Comparison of ENCODE assay signal across 30 cellular contexts in the genomic region with DNA sequence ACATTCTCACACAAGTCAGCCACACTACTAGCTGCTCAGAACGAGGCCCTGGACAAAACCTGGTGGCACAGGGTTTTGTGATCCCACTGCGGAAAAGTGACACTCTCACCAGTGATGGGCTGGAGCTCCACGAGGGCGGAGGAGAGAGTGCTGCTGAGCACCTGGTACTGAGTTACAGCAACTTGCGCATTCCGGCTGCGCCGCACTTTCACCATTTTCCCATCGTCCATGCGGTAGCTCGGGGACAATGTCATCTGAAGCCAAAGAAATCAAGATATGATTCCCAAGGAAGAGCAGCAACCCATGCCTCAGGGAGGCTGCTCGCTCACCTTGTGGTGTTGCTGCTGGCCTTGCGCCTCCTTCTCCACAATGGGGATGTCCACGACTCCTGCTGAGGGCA.
"Had no signal": no experiment of that assay in that cellular context is flagged by ENCODE, and none has a peak within 500 bp of the region (broad histone marks: within the 10 kb centered on the region; RNA-seq: fewer than 3 reads in every experiment).

No MANE protein-coding gene starts in this region.

- H3K4me1 ChIP-seq: prostate gland, thyroid gland had no signal

- H3K27ac Mint-ChIP-seq: naive thymus-derived CD8-positive, alpha-beta T cell; natural killer cell treated with Interleukin-12 subunit alpha and Interleukin-12 subunit beta and Interleukin-15 and Interleukin-18, amount 100 ng/mL, for 72 hours; nephron progenitor cell; stimulated activated memory B cell treated with anti-CD40 and anti-IgM and Interleukin-4, amounts not matched to agents 10 μg/mL and 1 μg/mL and 100 μg/mL, for 72 hours had no signal

- ATAC-seq: naive thymus-derived CD8-positive, alpha-beta T cell; natural killer cell treated with Interleukin-12 subunit alpha and Interleukin-12 subunit beta and Interleukin-15 and Interleukin-18, amount 100 ng/mL, for 72 hours; pancreas; right cardiac atrium; right lobe of liver; stimulated activated memory B cell treated with anti-CD40 and anti-IgM and Interleukin-4, amounts not matched to agents 10 μg/mL and 1 μg/mL and 100 μg/mL, for 72 hours; stimulated activated naive CD8-positive, alpha-beta T cell treated with anti-CD3 and anti-CD28 coated beads, Interleukin-15, Interleukin-2, amounts not matched to agents 100 U/mL and 50 U/mL, for 24 hours had no signal

- H3K4me3 Mint-ChIP-seq: naive B cell; naive thymus-derived CD8-positive, alpha-beta T cell; natural killer cell treated with Interleukin-12 subunit alpha and Interleukin-12 subunit beta and Interleukin-15 and Interleukin-18, amount 100 ng/mL, for 72 hours; nephron progenitor cell; neural crest cell; stimulated activated memory B cell treated with anti-CD40 and anti-IgM and Interleukin-4, amounts not matched to agents 10 μg/mL and 1 μg/mL and 100 μg/mL, for 72 hours had no signal

- DNase-seq: naive B cell; naive thymus-derived CD8-positive, alpha-beta T cell; nephron progenitor cell; occipital lobe; right cardiac atrium; right lobe of liver; sigmoid colon; spleen; stimulated activated CD4-positive, alpha-beta T cell treated with anti-CD3 and anti-CD28 coated beads, Interleukin-12 subunit alpha, Interleukin-12 subunit beta, amount 100 ng/mL, for 4 hours; stimulated activated CD4-positive, alpha-beta T cell treated with anti-CD3 and anti-CD28 coated beads, Interleukin-1b, Interleukin-23, amount 100 ng/mL, for 48 hours; stimulated activated CD4-positive, alpha-beta T cell treated with anti-CD3 and anti-CD28 coated beads, Interleukin-4, amount 100 ng/mL, for 1 hour; stimulated activated CD4-positive, alpha-beta T cell treated with anti-CD3 and anti-CD28 coated beads, Interleukin-4, amount 100 ng/mL, for 4 hours; stimulated activated CD8-positive, alpha-beta memory T cell treated with anti-CD3 and anti-CD28 coated beads, Interleukin-4, amount 100 ng/mL, for 48 hours; stimulated activated naive CD4-positive, alpha-beta T cell; stimulated activated naive CD8-positive, alpha-beta T cell treated with anti-CD3 and anti-CD28 coated beads, Interleukin-15, Interleukin-2, amounts not matched to agents 100 U/mL and 50 U/mL, for 24 hours; stomach; thyroid gland; trophoblast cell; upper lobe of left lung had no signal

- FAIRE-seq: pancreas, urothelium cell line had no signal

- H3K9me3 ChIP-seq: pancreas, prostate gland, right lobe of liver, sigmoid colon, spleen, stomach, thoracic aorta, thyroid gland, tibial nerve, upper lobe of left lung, vagina had no signal

- H3K9me3 Mint-ChIP-seq: naive B cell; naive thymus-derived CD8-positive, alpha-beta T cell; natural killer cell treated with Interleukin-12 subunit alpha and Interleukin-12 subunit beta and Interleukin-15 and Interleukin-18, amount 100 ng/mL, for 72 hours; nephron progenitor cell; neural crest cell; stimulated activated memory B cell treated with anti-CD40 and anti-IgM and Interleukin-4, amounts not matched to agents 10 μg/mL and 1 μg/mL and 100 μg/mL, for 72 hours had no signal

- H3K27me3 Mint-ChIP-seq: naive B cell; naive thymus-derived CD8-positive, alpha-beta T cell; natural killer cell treated with Interleukin-12 subunit alpha and Interleukin-12 subunit beta and Interleukin-15 and Interleukin-18, amount 100 ng/mL, for 72 hours; stimulated activated memory B cell treated with anti-CD40 and anti-IgM and Interleukin-4, amounts not matched to agents 10 μg/mL and 1 μg/mL and 100 μg/mL, for 72 hours had no signal

- H3K27ac ChIP-seq: pancreas, prostate gland, right lobe of liver, sigmoid colon, skin epidermis, spleen, stomach, thoracic aorta, thyroid gland, tibial nerve, upper lobe of left lung, vagina had no signal

- H3K27me3 ChIP-seq: pancreas, right lobe of liver, sigmoid colon, spleen, stomach, thyroid gland, tibial nerve, upper lobe of left lung, vagina had no signal

- H3K4me3 ChIP-seq: pancreas, prostate gland, right lobe of liver, sigmoid colon, skin epidermis, smooth muscle cell, spleen, stomach, thoracic aorta, thyroid gland, tibial nerve, upper lobe of left lung, vagina had no signal
